Comparison of ENCODE assay signal across 11 cellular contexts in genomic region chr20:31664696-31665354, GRCh38. TPM values are rescaled to one million over a fixed set of nuclear protein-coding genes. Genes with fewer than 3 reads are reported as not detected.
DNase-seq lines count a peak whose midpoint lies in the region; ATAC-seq lines count a peak whose summit lies in the region.
"Had no signal": no experiment of that assay in that cellular context is flagged by ENCODE, and none has a peak within 500 bp of the region (broad histone marks: within the 10 kb centered on the region; RNA-seq: fewer than 3 reads in every experiment).

No MANE protein-coding gene starts in this region.

- H3K9me3 Mint-ChIP-seq in activated T-helper 2 cell treated with anti-CD3 and anti-CD28 coated beads, Interferon-gamma antibody, Interleukin-2, Interleukin-4, amounts not matched to agents 10 μg/mL and 5 μg/mL and 100 μg/mL, durations not matched to agents 14 hours and 24 hours and 36 hours = no peaks in the 10 kb centered on the region

- H3K27me3 Mint-ChIP-seq in activated T-helper 2 cell treated with anti-CD3 and anti-CD28 coated beads, Interferon-gamma antibody, Interleukin-2, Interleukin-4, amounts not matched to agents 10 μg/mL and 5 μg/mL and 100 μg/mL, durations not matched to agents 14 hours and 24 hours and 36 hours (ENCODE audit: low read depth) = no peaks in the 10 kb centered on the region

- H3K4me1 Mint-ChIP-seq in activated T-helper 2 cell treated with anti-CD3 and anti-CD28 coated beads, Interferon-gamma antibody, Interleukin-2, Interleukin-4, amounts not matched to agents 10 μg/mL and 5 μg/mL and 100 μg/mL, durations not matched to agents 14 hours and 24 hours and 36 hours (ENCODE audit: low read depth) = peaks cover 56% of the 10 kb centered on the region

- ATAC-seq in left lobe of liver (peak; percentile 72), HG03135 (IDR thresholded peaks at IDR 0.05; ENCODE audit: unreplicated experiment) (no peak)

- H3K27ac ChIP-seq in substantia nigra (ENCODE audit: low read depth, low read length, poor library complexity, severe bottlenecking) = peak overlapping the region; percentile 84

- H3K4me3 Mint-ChIP-seq in activated T-helper 2 cell treated with anti-CD3 and anti-CD28 coated beads, Interferon-gamma antibody, Interleukin-2, Interleukin-4, amounts not matched to agents 10 μg/mL and 5 μg/mL and 100 μg/mL, durations not matched to agents 14 hours and 24 hours and 36 hours (ENCODE audit: low read depth) = no peak overlapping the region

- peaks cover 83% of the 10 kb centered on the region for H3K36me3 Mint-ChIP-seq in activated T-helper 2 cell treated with anti-CD3 and anti-CD28 coated beads, Interferon-gamma antibody, Interleukin-2, Interleukin-4, amounts not matched to agents 10 μg/mL and 5 μg/mL and 100 μg/mL, durations not matched to agents 14 hours and 24 hours and 36 hours (ENCODE audit: low read depth)

- DNase-seq in NCI-H748 (lab: John Stamatoyannopoulos, UW; ENCODE audit: unreplicated experiment) = peak; percentile 31
- no peak for DNase-seq in NCI-H748 treated with DMSO at 0.1 percent for 48 hours (lab: John Stamatoyannopoulos, UW)
- no peak for DNase-seq in activated T-helper 2 cell treated with anti-CD3 and anti-CD28 coated beads, Interferon-gamma antibody, Interleukin-2, Interleukin-4, amounts not matched to agents 10 μg/mL and 5 μg/mL and 100 μg/mL, durations not matched to agents 14 hours and 24 hours and 36 hours (ENCODE audit: low spot score)
- peak; percentile 66 for DNase-seq in left lobe of liver (ENCODE audit: low spot score)
- DNase-seq in substantia nigra (lab: John Stamatoyannopoulos, UW) = peak in 6 of 49 donors; percentile 10 to 64 (median 39)
- no peak for DNase-seq in putamen (ENCODE audit: low spot score)
- no peak for DNase-seq in NCI-H510A (lab: John Stamatoyannopoulos, UW)
- DNase-seq: activated gamma-delta T cell; stimulated activated naive CD4-positive, alpha-beta T cell had no signal

- peak overlapping the region; percentile 52 for H3K27ac Mint-ChIP-seq in activated T-helper 2 cell treated with anti-CD3 and anti-CD28 coated beads, Interferon-gamma antibody, Interleukin-2, Interleukin-4, amounts not matched to agents 10 μg/mL and 5 μg/mL and 100 μg/mL, durations not matched to agents 14 hours and 24 hours and 36 hours

- intact Hi-C loops in activated T-helper 2 cell treated with anti-CD3 and anti-CD28 coated beads, Interferon-gamma antibody, Interleukin-2, Interleukin-4, amounts not matched to agents 10 μg/mL and 5 μg/mL and 100 μg/mL, durations not matched to agents 14 hours and 24 hours and 36 hours (cut with micrococcal nuclease) = no loop called here

RNA-seq across cellular contexts. Expression of gene COX4I2, which starts 27.1 kb away (rescaled TPM):
- total RNA-seq in activated T-helper 2 cell treated with anti-CD3 and anti-CD28 coated beads, Interferon-gamma antibody, Interleukin-2, Interleukin-4, amounts not matched to agents 10 μg/mL and 5 μg/mL and 100 μg/mL, durations not matched to agents 14 hours and 24 hours and 36 hours = not detected in 2 replicates
- total RNA-seq in left lobe of liver = not detected
- total RNA-seq: glomerular endothelial cell had no signal

RNA-seq across cellular contexts. Expression of gene BCL2L1, which starts 57.8 kb away (rescaled TPM):
- total RNA-seq in activated T-helper 2 cell treated with anti-CD3 and anti-CD28 coated beads, Interferon-gamma antibody, Interleukin-2, Interleukin-4, amounts not matched to agents 10 μg/mL and 5 μg/mL and 100 μg/mL, durations not matched to agents 14 hours and 24 hours and 36 hours = 313 and 326 TPM in 2 replicates
- 35.0 TPM for total RNA-seq in left lobe of liver

RNA-seq across cellular contexts. Expression of gene ID1, which starts 59.7 kb away (rescaled TPM):
- total RNA-seq in activated T-helper 2 cell treated with anti-CD3 and anti-CD28 coated beads, Interferon-gamma antibody, Interleukin-2, Interleukin-4, amounts not matched to agents 10 μg/mL and 5 μg/mL and 100 μg/mL, durations not matched to agents 14 hours and 24 hours and 36 hours = 1.5 and 2.1 TPM in 2 replicates
- 37.2 TPM for total RNA-seq in left lobe of liver

Comparison
In these comparisons a context has a peak if more than half of its experiments do, and no peak if none do; other contexts are left out.
1. DNase-seq: peak in NCI-H748 (single experiment) and left lobe of liver (single experiment); none in NCI-H748 treated with DMSO at 0.1 percent for 48 hours (single experiment), activated T-helper 2 cell treated with anti-CD3 and anti-CD28 coated beads, Interferon-gamma antibody, Interleukin-2, Interleukin-4, amounts not matched to agents 10 μg/mL and 5 μg/mL and 100 μg/mL, durations not matched to agents 14 hours and 24 hours and 36 hours (single experiment), putamen (single experiment) and NCI-H510A (single experiment).
2. RNA of gene ID1, which starts 59.7 kb away (total RNA-seq): 37.2 TPM in left lobe of liver (single experiment); 1.5 to 2.1 TPM in activated T-helper 2 cell treated with anti-CD3 and anti-CD28 coated beads, Interferon-gamma antibody, Interleukin-2, Interleukin-4, amounts not matched to agents 10 μg/mL and 5 μg/mL and 100 μg/mL, durations not matched to agents 14 hours and 24 hours and 36 hours; every median in the first group is over 10 times any median in the second.